Comparison of ENCODE assay signal across 35 cellular contexts in the genomic region with DNA sequence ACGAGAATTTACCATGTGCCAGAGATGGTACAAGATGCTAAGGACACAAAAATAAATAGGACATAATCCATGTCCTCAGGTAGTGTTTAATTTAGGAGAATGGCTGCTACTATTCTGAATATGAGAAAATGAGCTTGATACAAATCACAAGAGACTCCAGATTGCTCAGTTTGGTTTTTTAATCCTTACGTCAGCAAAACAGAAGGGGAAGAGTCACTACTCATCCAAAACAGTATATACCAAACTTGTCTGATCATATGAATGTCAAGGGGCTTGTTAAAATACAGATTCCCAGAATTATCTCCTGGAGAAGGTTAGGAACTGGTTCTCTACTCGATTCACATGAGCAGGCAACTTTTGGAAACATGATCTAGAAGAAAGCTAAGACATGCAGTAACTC. TPM values are rescaled to one million over a fixed set of nuclear protein-coding genes. Genes with fewer than 3 reads are reported as not detected.
"Had no signal": no experiment of that assay in that cellular context is flagged by ENCODE, and none has a peak within 500 bp of the region (broad histone marks: within the 10 kb centered on the region; RNA-seq: fewer than 3 reads in every experiment).

No MANE protein-coding gene starts in this region.

- H3K27me3 Mint-ChIP-seq: activated CD4-positive, alpha-beta T cell treated with anti-CD3 and anti-CD28 coated beads, Interleukin-2, amount 10 ng/mL, durations not matched to agents 7 days and 5 days; activated CD8-positive, alpha-beta T cell treated with anti-CD3 and anti-CD28 coated beads for 36 hours; activated naive CD8-positive, alpha-beta T cell treated with anti-CD3 and anti-CD28 coated beads, Interleukin-2, amount 50 U/mL, for 24 hours; naive B cell; stimulated activated memory B cell treated with anti-CD40 and anti-IgM and Interleukin-4, amounts not matched to agents 10 μg/mL and 1 μg/mL and 100 μg/mL, for 72 hours; stimulated activated naive CD8-positive, alpha-beta T cell treated with anti-CD3 and anti-CD28 coated beads, Interleukin-15, amount 100 ng/mL, for 72 hours had no signal

- H3K9me3 ChIP-seq: breast epithelium, psoas muscle, upper lobe of left lung, vagina had no signal

- H3K4me3 ChIP-seq: breast epithelium, hepatocyte, neural progenitor cell, psoas muscle, smooth muscle cell, upper lobe of left lung, vagina had no signal

- H3K9ac ChIP-seq: neural progenitor cell, parathyroid adenoma had no signal

- H3K36me3 Mint-ChIP-seq: mesothelial cell of epicardium; naive B cell; stimulated activated memory B cell treated with anti-CD40 and anti-IgM and Interleukin-4, amounts not matched to agents 10 μg/mL and 1 μg/mL and 100 μg/mL, for 72 hours had no signal

- FAIRE-seq: endometrium, frontal cortex had no signal

- DNase-seq: activated CD4-positive, alpha-beta T cell treated with anti-CD3 and anti-CD28 coated beads, Interleukin-2, amount 10 ng/mL, durations not matched to agents 7 days and 5 days; activated CD4-positive, CD25-positive, alpha-beta regulatory T cell treated with anti-CD3 and anti-CD28 coated beads, Interleukin-2, amount 50 U/mL, for 72 hours; activated CD8-positive, alpha-beta T cell treated with anti-CD3 and anti-CD28 coated beads for 36 hours; activated effector memory CD4-positive, alpha-beta T cell treated with Interleukin-2 at 50 U/mL for 16 hours; activated naive CD4-positive, alpha-beta T cell treated with anti-CD3 and anti-CD28 coated beads for 36 hours; activated naive CD8-positive, alpha-beta T cell treated with anti-CD3 and anti-CD28 coated beads, Interleukin-2, amount 50 U/mL, for 24 hours; activated T-cell treated with anti-CD3 and anti-CD28 coated beads, Interleukin-2, amount 50 U/mL, for 48 hours; amygdala; central memory CD4-positive, alpha-beta T cell; effector CD8-positive, alpha-beta T cell; islet precursor cell; left colon; mammary epithelial cell; naive B cell; occipital lobe; psoas muscle; stimulated activated CD4-positive, alpha-beta T cell treated with anti-CD3 and anti-CD28 coated beads, Interleukin-1b, Interleukin-23, amount 100 ng/mL, for 48 hours; stimulated activated CD4-positive, alpha-beta T cell treated with anti-CD3 and anti-CD28 coated beads, Interleukin-4, amount 100 ng/mL, for 4 hours; stimulated activated CD8-positive, alpha-beta memory T cell treated with anti-CD3 and anti-CD28 coated beads, Interleukin-4, amount 100 ng/mL, for 48 hours; stimulated activated naive CD8-positive, alpha-beta T cell treated with anti-CD3 and anti-CD28 coated beads, Interleukin-15, amount 100 ng/mL, for 72 hours; substantia nigra; T-helper 1 cell; upper lobe of left lung; WERI-Rb-1 had no signal

- ATAC-seq: activated CD8-positive, alpha-beta T cell treated with anti-CD3 and anti-CD28 coated beads for 36 hours; activated naive CD8-positive, alpha-beta T cell treated with anti-CD3 and anti-CD28 coated beads, Interleukin-2, amount 50 U/mL, for 24 hours; left colon; psoas muscle; stimulated activated memory B cell treated with anti-CD40 and anti-IgM and Interleukin-4, amounts not matched to agents 10 μg/mL and 1 μg/mL and 100 μg/mL, for 72 hours; stimulated activated naive CD8-positive, alpha-beta T cell treated with anti-CD3 and anti-CD28 coated beads, Interleukin-15, amount 100 ng/mL, for 72 hours had no signal

- H3K36me3 ChIP-seq: breast epithelium, neural progenitor cell, upper lobe of left lung, vagina, WERI-Rb-1 had no signal

- H3K4me2 ChIP-seq: hepatocyte, neural progenitor cell, smooth muscle cell had no signal

- H3K4me1 ChIP-seq: breast epithelium had no signal

- H3K4me3 Mint-ChIP-seq: activated CD4-positive, alpha-beta T cell treated with anti-CD3 and anti-CD28 coated beads, Interleukin-2, amount 10 ng/mL, durations not matched to agents 7 days and 5 days; activated CD8-positive, alpha-beta T cell treated with anti-CD3 and anti-CD28 coated beads for 36 hours; activated naive CD4-positive, alpha-beta T cell treated with anti-CD3 and anti-CD28 coated beads for 36 hours; activated naive CD8-positive, alpha-beta T cell treated with anti-CD3 and anti-CD28 coated beads, Interleukin-2, amount 50 U/mL, for 24 hours; mesothelial cell of epicardium; neural progenitor cell; stimulated activated memory B cell treated with anti-CD40 and anti-IgM and Interleukin-4, amounts not matched to agents 10 μg/mL and 1 μg/mL and 100 μg/mL, for 72 hours had no signal

- H3K27ac ChIP-seq: breast epithelium, hepatocyte, neural progenitor cell, parathyroid adenoma, psoas muscle, upper lobe of left lung, vagina, WERI-Rb-1 had no signal

- H3K9me3 Mint-ChIP-seq: activated CD4-positive, alpha-beta T cell treated with anti-CD3 and anti-CD28 coated beads, Interleukin-2, amount 10 ng/mL, durations not matched to agents 7 days and 5 days; activated CD8-positive, alpha-beta T cell treated with anti-CD3 and anti-CD28 coated beads for 36 hours; activated naive CD4-positive, alpha-beta T cell treated with anti-CD3 and anti-CD28 coated beads for 36 hours; activated naive CD8-positive, alpha-beta T cell treated with anti-CD3 and anti-CD28 coated beads, Interleukin-2, amount 50 U/mL, for 24 hours; naive B cell; neural progenitor cell; stimulated activated memory B cell treated with anti-CD40 and anti-IgM and Interleukin-4, amounts not matched to agents 10 μg/mL and 1 μg/mL and 100 μg/mL, for 72 hours; stimulated activated naive CD8-positive, alpha-beta T cell treated with anti-CD3 and anti-CD28 coated beads, Interleukin-15, amount 100 ng/mL, for 72 hours; T-helper 2 cell treated with Interferon-gamma antibody and Interleukin-4, amounts not matched to agents 5 μg/mL and 100 μg/mL, for 36 hours had no signal

- H3K27ac Mint-ChIP-seq: activated CD4-positive, alpha-beta T cell treated with anti-CD3 and anti-CD28 coated beads, Interleukin-2, amount 10 ng/mL, durations not matched to agents 7 days and 5 days; activated CD8-positive, alpha-beta T cell treated with anti-CD3 and anti-CD28 coated beads for 36 hours; activated naive CD4-positive, alpha-beta T cell treated with anti-CD3 and anti-CD28 coated beads for 36 hours; activated naive CD8-positive, alpha-beta T cell treated with anti-CD3 and anti-CD28 coated beads, Interleukin-2, amount 50 U/mL, for 24 hours; mesothelial cell of epicardium; neural progenitor cell; stimulated activated memory B cell treated with anti-CD40 and anti-IgM and Interleukin-4, amounts not matched to agents 10 μg/mL and 1 μg/mL and 100 μg/mL, for 72 hours; stimulated activated naive CD8-positive, alpha-beta T cell treated with anti-CD3 and anti-CD28 coated beads, Interleukin-15, amount 100 ng/mL, for 72 hours; T-helper 2 cell treated with Interferon-gamma antibody and Interleukin-4, amounts not matched to agents 5 μg/mL and 100 μg/mL, for 36 hours had no signal

- H2AFZ ChIP-seq: hepatocyte, neural progenitor cell, parathyroid adenoma had no signal

- H3K27me3 ChIP-seq: hepatocyte, neural progenitor cell, upper lobe of left lung, vagina had no signal

RNA-seq across cellular contexts. Expression of a gene that starts 9.7 kb away (rescaled TPM):
- total RNA-seq: mammary epithelial cell had no signal
